ENCODE assay signal across 10 cellular contexts in the genomic region with DNA sequence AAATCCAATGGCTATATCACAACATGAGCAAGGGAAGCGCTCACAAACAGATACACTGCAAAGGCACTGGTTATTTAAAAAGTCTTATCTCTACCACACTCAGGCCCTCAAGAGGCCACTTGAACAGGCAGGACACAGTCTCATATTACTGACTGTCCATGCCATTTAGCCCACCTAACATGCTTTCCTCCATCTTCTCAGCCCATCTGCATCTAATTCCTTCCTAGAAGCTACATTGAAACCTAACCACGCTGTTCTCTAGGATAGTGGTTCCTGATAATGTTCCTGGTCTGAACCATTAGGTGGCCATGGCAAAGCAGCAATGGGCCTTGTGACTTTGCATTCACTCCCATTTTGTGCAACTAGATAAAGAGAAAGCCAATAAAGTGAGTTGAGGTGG.
"Had no signal": no experiment of that assay in that cellular context is flagged by ENCODE, and none has a peak within 500 bp of the region (broad histone marks: within the 10 kb centered on the region; RNA-seq: fewer than 3 reads in every experiment).

No MANE protein-coding gene starts in this region.

- ATAC-seq: naive thymus-derived CD4-positive, alpha-beta T cell; stimulated activated naive CD8-positive, alpha-beta T cell treated with anti-CD3 and anti-CD28 coated beads, Interleukin-15, Interleukin-2, amounts not matched to agents 100 U/mL and 50 U/mL, for 24 hours had no signal

- DNase-seq: activated CD4-positive, alpha-beta T cell treated with anti-CD3 and anti-CD28 coated beads, Interleukin-2, amount 50 U/mL, for 48 hours; activated gamma-delta T cell; head of caudate nucleus; mesendoderm; naive thymus-derived CD4-positive, alpha-beta T cell; pancreas; stimulated activated CD4-positive, alpha-beta T cell treated with anti-CD3 and anti-CD28 coated beads, Interleukin-2, amount 100 ng/mL, for 24 hours; stimulated activated naive CD8-positive, alpha-beta T cell treated with anti-CD3 and anti-CD28 coated beads, Interleukin-15, Interleukin-2, amounts not matched to agents 100 U/mL and 50 U/mL, for 24 hours; substantia nigra; tibial artery had no signal
